In genomic region chr17:36590082-36590481, GRCh38 we compare ENCODE assay signal across 12 cellular contexts. TPM values are rescaled to one million over a fixed set of nuclear protein-coding genes. Genes with fewer than 3 reads are reported as not detected.
DNase-seq lines count a peak whose midpoint lies in the region; ATAC-seq and TF ChIP-seq lines count a peak whose summit lies in the region.
"Had no signal": no experiment of that assay in that cellular context is flagged by ENCODE, and none has a peak within 500 bp of the region (broad histone marks: within the 10 kb centered on the region; RNA-seq: fewer than 3 reads in every experiment).

No MANE protein-coding gene starts in this region.

- H3K36me3 ChIP-seq in IMR-90 (ENCODE audit: control insufficient read depth, insufficient read depth, low read length) = peaks cover 29% of the 10 kb centered on the region
- peaks cover 8% of the 10 kb centered on the region for H3K36me3 ChIP-seq in H7 (replicated peaks; ENCODE audit: control insufficient read depth, insufficient read depth, low read length)

- WGBS in IMR-90 (ENCODE audit: extremely low coverage in 2 of 2, insufficient read length in 1 of 2), 2 experiments = no CpG with 5 or more reads among the region's 2 CpGs

- H4K20me1 ChIP-seq in IMR-90 (ENCODE audit: insufficient read depth, low read length) = peaks cover 9% of the 10 kb centered on the region; the same call in 1 of the 2 replicates

- no peak overlapping the region for H3K14ac ChIP-seq in IMR-90 (replicated peaks; ENCODE audit: low read depth, low read length)

- no peak overlapping the region for H4K8ac ChIP-seq in IMR-90 (ENCODE audit: low read depth in 2 of 2, low read length in 2 of 2)

- no peak overlapping the region for H3K4me2 ChIP-seq in IMR-90 (ENCODE audit: low read depth, low read length)

- in situ Hi-C loops in IMR-90 (cut with MboI; ENCODE audit: low sequenced_read_pairs) = no loop called here

- H3K4me3 ChIP-seq in IMR-90 (ENCODE audit: insufficient read depth, low read depth, low read length) = no peak overlapping the region
- H3K4me3 ChIP-seq in fibroblast of mammary gland (ENCODE audit: control insufficient read depth, low read depth, low read length) = no peak overlapping the region
- H3K4me3 ChIP-seq in H7 (ENCODE audit: insufficient read depth, low read depth, low read length) = no peak overlapping the region
- H3K4me3 ChIP-seq: body of pancreas had no signal

- no peak for TF ChIP-seq RAD21 in IMR-90 (IDR thresholded peaks at IDR 0.05; ENCODE audit: low read length)

- no peaks in the 10 kb centered on the region for H3K27me3 Mint-ChIP-seq in T-helper 17 cell

- peaks cover 34 to 46% of the 10 kb centered on the region in 2 experiments for H3K79me1 ChIP-seq in IMR-90 (ENCODE audit: low read depth in 1 of 2, low read length in 2 of 2)

- CTCF ChIA-PET in IMR-90 (lab: Yijun Ruan, JAX) = interaction anchor here (0.9 kb wide), 1 partner anchor 13 kb away, joined by 3 read pairs; no protein-coding TSS in a partner anchor

- DNase-seq in CD1c-positive myeloid dendritic cell (ENCODE audit: extremely low spot score) (peak; percentile 20), IMR-90 (peak; percentile 25), T-helper 17 cell (no peak), fibroblast of mammary gland (ENCODE audit: low read depth) (peak; percentile 23), NCI-H2081 treated with DMSO at 0.1 percent for 48 hours (lab: John Stamatoyannopoulos, UW) (no peak), NCI-H748 (lab: John Stamatoyannopoulos, UW; ENCODE audit: unreplicated experiment) (no peak), H7 (no peak)
- DNase-seq: BE2C; body of pancreas; NCI-H187 treated with DMSO at 0.1 percent for 48 hours; stimulated activated CD4-positive, alpha-beta T cell treated with anti-CD3 and anti-CD28 coated beads, Interleukin-4, amount 100 ng/mL, for 4 hours had no signal

- H3K4ac ChIP-seq in IMR-90 (ENCODE audit: low read depth, low read length) = no peak overlapping the region

- intact Hi-C loops in IMR-90 (cut with micrococcal nuclease) = no loop called here

- H2BK5ac ChIP-seq in IMR-90 (ENCODE audit: low read depth, low read length, poor library complexity, severe bottlenecking) = no peak overlapping the region

- no peak overlapping the region for H2BK20ac ChIP-seq in IMR-90 (ENCODE audit: low read depth, low read length)

- no peak overlapping the region for H3K27ac ChIP-seq in IMR-90 (ENCODE audit: insufficient read depth, low read length)
- H3K27ac ChIP-seq: body of pancreas had no signal

- H4K91ac ChIP-seq in IMR-90 (ENCODE audit: insufficient read depth, low read depth, low read length) = no peak overlapping the region

- H3K4me1 ChIP-seq in IMR-90 (ENCODE audit: control insufficient read depth, insufficient read depth, low read length) = peaks cover 5% of the 10 kb centered on the region
- H3K4me1 ChIP-seq: BE2C had no signal

- no peak overlapping the region for H2BK15ac ChIP-seq in IMR-90 (ENCODE audit: low read depth, low read length)

- H2AK9ac ChIP-seq in IMR-90 (replicated peaks; ENCODE audit: low read depth, low read length, poor library complexity) = no peak overlapping the region

- H3K56ac ChIP-seq in IMR-90 (ENCODE audit: extremely low read depth, insufficient read depth, low read length) = no peak overlapping the region

- ATAC-seq in IMR-90 (ENCODE audit: low read depth) = no peak
- ATAC-seq in T-helper 17 cell = no peak
- ATAC-seq in GM19467 (IDR thresholded peaks at IDR 0.05; ENCODE audit: unreplicated experiment) = no peak
- ATAC-seq: body of pancreas had no signal

- peak overlapping the region; percentile 75 for H3K27ac Mint-ChIP-seq in T-helper 17 cell

- H2AFZ ChIP-seq in IMR-90 (replicated peaks; ENCODE audit: low read length, poor library complexity) = no peak overlapping the region

- POLR2A ChIA-PET in IMR-90 (lab: Charles Lee; ENCODE audit: unreplicated experiment) = no interaction called here

- dilution Hi-C loops in IMR-90 (cut with HindIII; ENCODE audit: low sequenced_read_pairs, unreplicated experiment) = no loop called here

- no peak overlapping the region for H3K9ac ChIP-seq in IMR-90 (ENCODE audit: low read depth, low read length)

- no peak overlapping the region for H2BK120ac ChIP-seq in IMR-90 (ENCODE audit: low read depth, low read length)

- peaks cover 31% of the 10 kb centered on the region for H3K4me1 Mint-ChIP-seq in T-helper 17 cell

- H4K5ac ChIP-seq in IMR-90 (ENCODE audit: low read depth, low read length) = no peak overlapping the region

- H3K9me3 ChIP-seq in IMR-90 (ENCODE audit: control insufficient read depth, insufficient read depth, low read length) = no peaks in the 10 kb centered on the region
- no peaks in the 10 kb centered on the region for H3K9me3 ChIP-seq in T-helper 17 cell (ENCODE audit: control insufficient read depth, low read length, poor library complexity, severe bottlenecking)
- H3K9me3 ChIP-seq: BE2C, body of pancreas had no signal

- H3K4me3 Mint-ChIP-seq in T-helper 17 cell = no peak overlapping the region

- no peak overlapping the region for H2AK5ac ChIP-seq in IMR-90 (ENCODE audit: low read depth, low read length)

- TF ChIP-seq CTCF in IMR-90 (conservative IDR thresholded peaks at IDR 0.05; ENCODE audit: low read depth, low read length) (no peak), fibroblast of mammary gland (conservative IDR thresholded peaks at IDR 0.05; ENCODE audit: control insufficient read depth, insufficient read depth, low read depth, low read length) (no peak)

- H3K27me3 ChIP-seq in IMR-90 (ENCODE audit: control insufficient read depth, insufficient read depth, low read length) (no peaks in the 10 kb centered on the region), H7 (ENCODE audit: control insufficient read depth, insufficient read depth, low read length) (no peaks in the 10 kb centered on the region)
- H3K27me3 ChIP-seq: BE2C, body of pancreas had no signal

- no peak overlapping the region for H3K23ac ChIP-seq in IMR-90 (ENCODE audit: low read depth, low read length)

- H3K36me3 Mint-ChIP-seq in T-helper 17 cell (ENCODE audit: low read depth) = peaks cover 5% of the 10 kb centered on the region

- BruUV-seq in IMR-90 (replicated peaks; lab: Mats Ljungman, UMichigan) = no TSS peak

- H3K18ac ChIP-seq in IMR-90 (ENCODE audit: low read depth, low read length) = no peak overlapping the region

- TF ChIP-seq POLR2A in IMR-90 (IDR thresholded peaks at IDR 0.05; ENCODE audit: low read depth, low read length) = no peak

- H3K9me1 ChIP-seq in IMR-90 (ENCODE audit: insufficient read depth, low read length) = peaks cover 21% of the 10 kb centered on the region

TF ChIP-seq in IMR-90, 13 proteins besides CTCF, POLR2A, EP300 and RAD21:
- peak; percentile 47; the same call in 1 of the 2 replicates for TF ChIP-seq CEBPB (IDR thresholded peaks at IDR 0.05; ENCODE audit: low read depth, low read length)
- no peak for TF ChIP-seq NFE2L2 (IDR thresholded peaks at IDR 0.05; ENCODE audit: low read depth, low read length)
TF ChIP-seq in IMR-90: peak in this region for 1.

RNA-seq across cellular contexts. Expression of gene DHRS11, which starts 1.6 kb away (rescaled TPM):
- 4.7 and 7.0 TPM in 2 replicates for total RNA-seq in IMR-90 (2012; rRNA removed)
- polyA plus RNA-seq in IMR-90 (2012; rRNA removed) = 14.5 and 14.6 TPM in 2 replicates
- 9.2 and 13.0 TPM in 2 replicates for polyA plus RNA-seq in IMR-90 (2012; cell fraction: cytosol; rRNA removed)
- polyA plus RNA-seq in IMR-90 (2012; cell fraction: nucleus; rRNA removed; ENCODE audit: low replicate concordance) = 33.5 and 35.9 TPM in 2 replicates
- 1 to 10 TPM; 2.7 to 3.8 TPM for total RNA-seq in T-helper 17 cell
- total RNA-seq in H7 (2014; rRNA removed; shearing (Covaris generic)) = 38.6 and 46.9 TPM in 2 replicates

RNA-seq across cellular contexts. Expression of gene MRM1, which starts 11.3 kb away (rescaled TPM):
- 2.2 TPM in 2 replicates for total RNA-seq in IMR-90 (2012; rRNA removed)
- polyA plus RNA-seq in IMR-90 (2012; rRNA removed) = 4.3 and 5.3 TPM in 2 replicates
- polyA plus RNA-seq in IMR-90 (2012; cell fraction: cytosol; rRNA removed) = 3.0 and 5.1 TPM in 2 replicates
- polyA plus RNA-seq in IMR-90 (2012; cell fraction: nucleus; rRNA removed; ENCODE audit: low replicate concordance) = 3.7 and 8.0 TPM in 2 replicates
- total RNA-seq in T-helper 17 cell = 1 to 10 TPM; 2.6 to 3.4 TPM
- total RNA-seq in H7 (2014; rRNA removed; shearing (Covaris generic)) = 19.3 and 24.8 TPM in 2 replicates

RNA-seq across cellular contexts. Expression of gene GGNBP2, which starts 45.4 kb away (rescaled TPM):
- total RNA-seq in IMR-90 (2012; rRNA removed) (40.7 and 44.2 TPM in 2 replicates), T-helper 17 cell (100 to 1,000 TPM; 162 to 174 TPM)
- polyA plus RNA-seq in IMR-90 (2012; rRNA removed) = 47.7 and 56.2 TPM in 2 replicates
- 44.9 and 50.5 TPM in 2 replicates for polyA plus RNA-seq in IMR-90 (2012; cell fraction: cytosol; rRNA removed)
- 88.1 and 211 TPM in 2 replicates for polyA plus RNA-seq in IMR-90 (2012; cell fraction: nucleus; rRNA removed; ENCODE audit: low replicate concordance)
- 27.6 and 35.7 TPM in 2 replicates for total RNA-seq in H7 (2014; rRNA removed; shearing (Covaris generic))

RNA-seq across cellular contexts. Expression of gene PIGW, which starts 55.3 kb away (rescaled TPM):
- total RNA-seq in IMR-90 (2012; rRNA removed) (4.5 and 6.1 TPM in 2 replicates), T-helper 17 cell (1 to 10 TPM; 3.7 to 7.5 TPM)
- polyA plus RNA-seq in IMR-90 (2012; rRNA removed) = 4.8 and 5.5 TPM in 2 replicates
- polyA plus RNA-seq in IMR-90 (2012; cell fraction: cytosol; rRNA removed) = 1.9 and 4.3 TPM in 2 replicates
- 0.91 and 3.3 TPM in 2 replicates for polyA plus RNA-seq in IMR-90 (2012; cell fraction: nucleus; rRNA removed; ENCODE audit: low replicate concordance)
- total RNA-seq in H7 (2014; rRNA removed; shearing (Covaris generic)) = 9.6 and 10.7 TPM in 2 replicates

RNA-seq across cellular contexts. Expression of gene MYO19, which starts 55.4 kb away (rescaled TPM):
- total RNA-seq in IMR-90 (2012; rRNA removed) = 32.5 and 35.8 TPM in 2 replicates
- polyA plus RNA-seq in IMR-90 (2012; rRNA removed) = 52.3 and 55.6 TPM in 2 replicates
- 19.5 and 22.6 TPM in 2 replicates for polyA plus RNA-seq in IMR-90 (2012; cell fraction: cytosol; rRNA removed)
- 235 and 300 TPM in 2 replicates for polyA plus RNA-seq in IMR-90 (2012; cell fraction: nucleus; rRNA removed; ENCODE audit: low replicate concordance)
- 10 to 100 TPM; 75.9 to 77.1 TPM for total RNA-seq in T-helper 17 cell
- total RNA-seq in H7 (2014; rRNA removed; shearing (Covaris generic)) = 146 TPM in 2 replicates

Comparison
In these comparisons a context has a peak if more than half of its experiments do, and no peak if none do; other contexts are left out.
1. DNase-seq: peak in CD1c-positive myeloid dendritic cell (single experiment), IMR-90 (single experiment) and fibroblast of mammary gland (single experiment); none in T-helper 17 cell (0 of 3), NCI-H2081 treated with DMSO at 0.1 percent for 48 hours (single experiment), NCI-H748 (single experiment) and H7 (single experiment).